Comparison of ENCODE assay signal across 8 cellular contexts in genomic region chr17:14302421-14303099, GRCh38. TPM values are rescaled to one million over a fixed set of nuclear protein-coding genes. Genes with fewer than 3 reads are reported as not detected.
DNase-seq lines count a peak whose midpoint lies in the region; ATAC-seq and TF ChIP-seq lines count a peak whose summit lies in the region.

No MANE protein-coding gene starts in this region.

- no peaks in the 10 kb centered on the region; the same call in 1 of the 2 replicates for H3K4me1 ChIP-seq in Panc1 (ENCODE audit: control insufficient read depth, insufficient read depth, low read length)

- peak; percentile 95 for TF ChIP-seq CTCF in Panc1 (IDR thresholded peaks at IDR 0.05)
- peak; percentile 48 for TF ChIP-seq CTCF in fibroblast of pulmonary artery (IDR thresholded peaks at IDR 0.05; ENCODE audit: low read length, missing control alignments)
- peak; percentile 93 to 97 (median 97) for TF ChIP-seq CTCF in nephron (IDR thresholded peaks at IDR 0.05; ENCODE audit: unreplicated experiment in 3 of 3)

- H3K27me3 Mint-ChIP-seq in activated T-helper 17 cell treated with anti-CD3 and anti-CD28 coated beads, Interleukin-2, amount 50 U/mL, for 72 hours = peaks cover 7% of the 10 kb centered on the region
- peaks cover 83% of the 10 kb centered on the region for H3K27me3 Mint-ChIP-seq in nephron (ENCODE audit: low read depth)

- BruUV-seq in Panc1 (replicated peaks; lab: Mats Ljungman, UMichigan) = no TSS peak

- no peak overlapping the region for H3K27ac ChIP-seq in Panc1 (ENCODE audit: low read length)

- peaks cover 40% of the 10 kb centered on the region for H3K4me1 Mint-ChIP-seq in activated T-helper 17 cell treated with anti-CD3 and anti-CD28 coated beads, Interleukin-2, amount 50 U/mL, for 72 hours
- H3K4me1 Mint-ChIP-seq in nephron = peaks cover 56% of the 10 kb centered on the region

- POLR2A ChIA-PET in Panc1 (lab: Charles Lee) = interaction anchor here (0.6 kb wide), 1 partner anchor 237 kb away, joined by 5 read pairs; no protein-coding TSS in a partner anchor

- intact Hi-C loops in Panc1 (cut with micrococcal nuclease; ENCODE audit: unreplicated experiment) = loop anchor here (10.0 kb wide), 1 partner anchor 622 kb away; no protein-coding TSS in a partner anchor

- CTCF ChIA-PET in Panc1 (lab: Charles Lee) = interaction anchor here (0.6 kb wide), 1 partner anchor 415 kb away, joined by 7 read pairs; no protein-coding TSS in a partner anchor

- ATAC-seq in GM18505 (IDR thresholded peaks at IDR 0.05; ENCODE audit: unreplicated experiment) (peak; percentile 44), HG03103 (IDR thresholded peaks at IDR 0.05; ENCODE audit: low read depth, unreplicated experiment) (peak; percentile 38), Panc1 (peak; percentile 80)
- peak; percentile 46 for ATAC-seq in activated T-helper 17 cell treated with anti-CD3 and anti-CD28 coated beads, Interleukin-2, amount 50 U/mL, for 72 hours (replicated peaks)
- ATAC-seq in stimulated activated naive CD8-positive, alpha-beta T cell treated with anti-CD3 and anti-CD28 coated beads, Interleukin-15, Interleukin-2, amounts not matched to agents 100 U/mL and 50 U/mL, for 24 hours = peak; percentile 35

- H3K4me3 ChIP-seq in Panc1 (ENCODE audit: low read depth in 2 of 2, low read length in 2 of 2) = peak overlapping the region; percentile 46 to 60
- H3K4me3 ChIP-seq in fibroblast of pulmonary artery (replicated peaks; ENCODE audit: low read depth, low read length) = peak overlapping the region; percentile 85

- no peak for TF ChIP-seq POLR2A in GM18505 (IDR thresholded peaks at IDR 0.05; ENCODE audit: borderline replicate concordance, extremely low read depth, insufficient read depth, insufficient read length)

- H3K36me3 ChIP-seq in Panc1 (ENCODE audit: control insufficient read depth, insufficient read depth, low read length) = no peaks in the 10 kb centered on the region

- peaks cover 17% of the 10 kb centered on the region for H3K36me3 Mint-ChIP-seq in activated T-helper 17 cell treated with anti-CD3 and anti-CD28 coated beads, Interleukin-2, amount 50 U/mL, for 72 hours (ENCODE audit: low read depth)
- H3K36me3 Mint-ChIP-seq in nephron (ENCODE audit: low read depth) = no peaks in the 10 kb centered on the region

- in situ Hi-C loops in Panc1 (cut with HindIII; ENCODE audit: low pct_unique_long_range_greater_than_20kb, low sequenced_read_pairs) = no loop called here

- peak; percentile 90 for DNase-seq in 8988T
- DNase-seq in Panc1 (ENCODE audit: low read depth, low spot score) = no peak
- DNase-seq in fibroblast of pulmonary artery (ENCODE audit: low read depth) = peak; percentile 83
- DNase-seq in stimulated activated naive CD8-positive, alpha-beta T cell treated with anti-CD3 and anti-CD28 coated beads, Interleukin-15, Interleukin-2, amounts not matched to agents 100 U/mL and 50 U/mL, for 24 hours = peak; percentile 88

- H3K27me3 ChIP-seq in Panc1 (ENCODE audit: control insufficient read depth, insufficient read depth, low read length) = peaks cover 10% of the 10 kb centered on the region

- no peaks in the 10 kb centered on the region for H3K9me3 Mint-ChIP-seq in activated T-helper 17 cell treated with anti-CD3 and anti-CD28 coated beads, Interleukin-2, amount 50 U/mL, for 72 hours
- H3K9me3 Mint-ChIP-seq in nephron = no peaks in the 10 kb centered on the region

- no peaks in the 10 kb centered on the region for H3K9me3 ChIP-seq in Panc1 (ENCODE audit: control insufficient read depth, insufficient read depth, low read depth, low read length)

- H3K4me3 Mint-ChIP-seq in activated T-helper 17 cell treated with anti-CD3 and anti-CD28 coated beads, Interleukin-2, amount 50 U/mL, for 72 hours = peak overlapping the region; percentile 98
- H3K4me3 Mint-ChIP-seq in nephron = peak overlapping the region; percentile 85 to 94 (median 86)

- H3K27ac Mint-ChIP-seq in activated T-helper 17 cell treated with anti-CD3 and anti-CD28 coated beads, Interleukin-2, amount 50 U/mL, for 72 hours = peak overlapping the region; percentile 87
- H3K27ac Mint-ChIP-seq in nephron = peak overlapping the region in 1 of 3 experiments; percentile 86

RNA-seq across cellular contexts. Expression of gene HS3ST3B1, which starts 1.7 kb away (rescaled TPM):
- 0.59 TPM for total RNA-seq in Panc1 (2021; ENCODE audit: unreplicated experiment)
- 0.58 TPM for polyA plus RNA-seq in Panc1 (2012; ENCODE audit: insufficient read length)
- total RNA-seq in activated T-helper 17 cell treated with anti-CD3 and anti-CD28 coated beads, Interleukin-2, amount 50 U/mL, for 72 hours = 10 to 100 TPM; 10.7 to 14.5 TPM
